1 cellular context compared by ENCODE assay signal in genomic region chr4:8871417-8872401, GRCh38.
TF ChIP-seq lines count a peak whose summit lies in the region.

Gene HMX1 (minus strand): TSS chr4:8871839. CDS start chr4:8871614, 225 bp downstream.

TF ChIP-seq in HCT116, 20 proteins besides CTCF, POLR2A, EP300 and RAD21 (continued from another document):
- TF ChIP-seq EGR1 (IDR thresholded peaks at IDR 0.05; ENCODE audit: low read depth) (no peak), POLR2AphosphoS5 (IDR thresholded peaks at IDR 0.05; ENCODE audit: low read depth, low read length) (no peak), EZH2phosphoT487 (IDR thresholded peaks at IDR 0.05; ENCODE audit: borderline replicate concordance) (no peak), REST (IDR thresholded peaks at IDR 0.05; ENCODE audit: low read depth) (no peak), EZH2 (IDR thresholded peaks at IDR 0.05) (no peak), ZBTB33 (IDR thresholded peaks at IDR 0.05; ENCODE audit: extremely low read depth, insufficient replicate concordance, low read length) (no peak), CEBPB (IDR thresholded peaks at IDR 0.05; ENCODE audit: low read depth) (no peak), ELF1 (IDR thresholded peaks at IDR 0.05; ENCODE audit: borderline replicate concordance, low read depth) (no peak), ZNF274 (IDR thresholded peaks at IDR 0.05; ENCODE audit: low read depth, low read length) (no peak), SP1 (IDR thresholded peaks at IDR 0.05; ENCODE audit: low read depth) (no peak), ZFX (IDR thresholded peaks at IDR 0.05) (no peak), ATF3 (IDR thresholded peaks at IDR 0.05) (no peak), TCF7L2 (IDR thresholded peaks at IDR 0.05; ENCODE audit: borderline replicate concordance, extremely low read depth, insufficient read depth, insufficient read length) (no peak), YY1 (IDR thresholded peaks at IDR 0.05; ENCODE audit: extremely low read depth, insufficient replicate concordance, low read depth, low read length) (no peak), JUND (IDR thresholded peaks at IDR 0.05) (no peak), FOSL1 (IDR thresholded peaks at IDR 0.05; ENCODE audit: low read depth) (no peak), SIN3A (IDR thresholded peaks at IDR 0.05; ENCODE audit: low read depth) (no peak)
